In genomic region chr17:47884427-47884740, GRCh38 we compare ENCODE assay signal across 17 cellular contexts. TPM values are rescaled to one million over a fixed set of nuclear protein-coding genes. Genes with fewer than 3 reads are reported as not detected.
DNase-seq lines count a peak whose midpoint lies in the region; ATAC-seq and TF ChIP-seq lines count a peak whose summit lies in the region.
"Had no signal": no experiment of that assay in that cellular context is flagged by ENCODE, and none has a peak within 500 bp of the region (broad histone marks: within the 10 kb centered on the region; RNA-seq: fewer than 3 reads in every experiment).

No MANE protein-coding gene starts in this region.

- H4K8ac ChIP-seq in mesendoderm (ENCODE audit: low read depth, low read length), result no peak overlapping the region
- H4K8ac ChIP-seq in trophoblast cell (ENCODE audit: low read depth, low read length), result peak overlapping the region; percentile 22

- H2AFZ ChIP-seq in trophoblast cell (ENCODE audit: insufficient read depth, low read length, poor library complexity), result no peak overlapping the region

- H3K9me3 ChIP-seq in Peyer's patch (no peaks in the 10 kb centered on the region), trophoblast cell (ENCODE audit: insufficient read depth, low read depth, low read length) (peaks cover 3% of the 10 kb centered on the region)
- H3K9me3 ChIP-seq: A549 had no signal

- H4K5ac ChIP-seq in mesendoderm (ENCODE audit: low read length), result no peak overlapping the region

- peak overlapping the region; percentile 83 for H3K27ac ChIP-seq in C4-2B
- peak overlapping the region in 3 of 4 donors; percentile 71 to 98 (median 93) for H3K27ac ChIP-seq in Peyer's patch
- no peak overlapping the region for H3K27ac ChIP-seq in mesendoderm (ENCODE audit: low read depth, low read length)
- peak overlapping the region; percentile 69 for H3K27ac ChIP-seq in trophoblast cell (ENCODE audit: low read depth, low read length)

- ATAC-seq in HG03175 (IDR thresholded peaks at IDR 0.05; ENCODE audit: unreplicated experiment), result no peak
- ATAC-seq: A549, PC-3, Right ventricle myocardium inferior had no signal

- H3K79me1 ChIP-seq in mesendoderm (ENCODE audit: low read length), result no peaks in the 10 kb centered on the region
- peaks cover 24% of the 10 kb centered on the region for H3K79me1 ChIP-seq in trophoblast cell (ENCODE audit: low read length)

- no peak overlapping the region for H3K14ac ChIP-seq in trophoblast cell (ENCODE audit: low read length)

- H2BK120ac ChIP-seq in mesendoderm (ENCODE audit: low read depth, low read length) (no peak overlapping the region), trophoblast cell (ENCODE audit: insufficient read depth, low read length, poor library complexity) (peak overlapping the region; percentile 95)

- H3K36me3 ChIP-seq in Peyer's patch (no peaks in the 10 kb centered on the region), mesendoderm (ENCODE audit: control insufficient read depth, insufficient read depth, low read length) (no peaks in the 10 kb centered on the region), trophoblast cell (ENCODE audit: control insufficient read depth in 1 of 2, insufficient read depth in 2 of 2, low read length in 2 of 2) (no peaks in the 10 kb centered on the region)

- no peak overlapping the region for H2BK15ac ChIP-seq in mesendoderm (replicated peaks; ENCODE audit: low read depth)

- H3K4me2 ChIP-seq in mesendoderm (ENCODE audit: low read length) (no peak overlapping the region), trophoblast cell (ENCODE audit: low read length) (peak overlapping the region; percentile 46)
- H3K4me2 ChIP-seq: A549 had no signal

- intact Hi-C loops in lower leg skin (cut with DNase I; ENCODE audit: low total_unique reads), result no loop called here

- TF ChIP-seq POLR2A in Peyer's patch (IDR thresholded peaks at IDR 0.05) (no peak), lower leg skin (IDR thresholded peaks at IDR 0.05) (no peak)

- peak overlapping the region; percentile 74 for H2BK12ac ChIP-seq in trophoblast cell (ENCODE audit: low read length)

- no peak overlapping the region for H2AK5ac ChIP-seq in mesendoderm (ENCODE audit: low read length)
- no peak overlapping the region for H2AK5ac ChIP-seq in trophoblast cell (ENCODE audit: low read length)

- peaks cover 0 to 53% (median 8%) of the 10 kb centered on the region in 4 donors for H3K4me1 ChIP-seq in Peyer's patch
- H3K4me1 ChIP-seq in mesendoderm (ENCODE audit: control insufficient read depth, low read depth, low read length), result peaks cover 7% of the 10 kb centered on the region
- peaks cover 26 to 27% of the 10 kb centered on the region in 2 experiments for H3K4me1 ChIP-seq in trophoblast cell (ENCODE audit: control insufficient read depth in 1 of 2, insufficient read depth in 2 of 2, low read length in 2 of 2)

- H3K4me3 ChIP-seq in Peyer's patch (peak overlapping the region in 1 of 4 donors; percentile 3), mesendoderm (ENCODE audit: low read length) (no peak overlapping the region), trophoblast cell (ENCODE audit: low read depth, low read length) (no peak overlapping the region), lower leg skin (ENCODE audit: low read depth, poor library complexity, severe bottlenecking) (no peak overlapping the region)
- H3K4me3 ChIP-seq: A549 had no signal

- TF ChIP-seq CTCF in C4-2B (conservative IDR thresholded peaks at IDR 0.05) (no peak), Peyer's patch (IDR thresholded peaks at IDR 0.05) (no peak), lower leg skin (IDR thresholded peaks at IDR 0.05) (no peak)

- H3K56ac ChIP-seq in mesendoderm (ENCODE audit: low read length), result peak overlapping the region; percentile 42

- H3K18ac ChIP-seq in mesendoderm (ENCODE audit: low read length) (no peak overlapping the region), trophoblast cell (ENCODE audit: low read length) (no peak overlapping the region)

- no CpG with 5 or more reads among the region's 5 CpGs for WGBS in mesendoderm (ENCODE audit: extremely low coverage, insufficient coverage, low lambda C conversion rate)
- no CpG with 5 or more reads among the region's 5 CpGs for WGBS in trophoblast cell (ENCODE audit: extremely low coverage, insufficient coverage, insufficient read length)
- WGBS in lower leg skin, 2 donors, result 20 to 39% methylated on average over 5 of the region's 5 CpGs

- H2BK5ac ChIP-seq in mesendoderm (ENCODE audit: low read length) (no peak overlapping the region), trophoblast cell (ENCODE audit: low read depth, low read length, poor library complexity) (peak overlapping the region; percentile 52)

- H3K79me2 ChIP-seq in mesendoderm (ENCODE audit: control insufficient read depth, insufficient read depth, low read length) (no peaks in the 10 kb centered on the region), trophoblast cell (ENCODE audit: control insufficient read depth, insufficient read depth, low read length, poor library complexity) (peaks cover 7% of the 10 kb centered on the region)

- DNase-seq in Peyer's patch (no peak), mesendoderm (no peak), trophoblast cell (no peak), lower leg skin (ENCODE audit: low spot score in 2 of 2) (no peak), NCI-H2107 (lab: John Stamatoyannopoulos, UW) (no peak)
- DNase-seq in activated T-cell treated with anti-CD3 and anti-CD28 coated beads, Interleukin-2, amount 50 U/mL, for 48 hours, result no peak
- DNase-seq: Calu3, NCI-H1048, NCI-H146, NCI-H226, NCI-H69, PC-3 had no signal

- no peak overlapping the region for H4K12ac ChIP-seq in trophoblast cell (ENCODE audit: low read depth, low read length)

- H3K9ac ChIP-seq in mesendoderm (ENCODE audit: low read length), result no peak overlapping the region
- H3K9ac ChIP-seq in trophoblast cell (ENCODE audit: low read length), result no peak overlapping the region

- H3K27me3 ChIP-seq in Peyer's patch (no peaks in the 10 kb centered on the region), mesendoderm (ENCODE audit: insufficient read depth, low read length, poor library complexity) (no peaks in the 10 kb centered on the region), trophoblast cell (ENCODE audit: insufficient read depth, low read length) (no peaks in the 10 kb centered on the region)

- H3K23ac ChIP-seq in mesendoderm (ENCODE audit: low read length) (no peak overlapping the region), trophoblast cell (ENCODE audit: low read length) (no peak overlapping the region)

- peak overlapping the region; percentile 86 for H4K91ac ChIP-seq in trophoblast cell (ENCODE audit: low read depth, low read length)

- no peak overlapping the region for H3K4ac ChIP-seq in mesendoderm (ENCODE audit: low read depth, low read length)
- no peak overlapping the region for H3K4ac ChIP-seq in trophoblast cell (ENCODE audit: low read depth, low read length)

RNA-seq across cellular contexts. Expression of gene SP2, which starts 11.7 kb away (rescaled TPM):
- total RNA-seq in Peyer's patch (10 to 100 TPM in 3 of 4 donors, 1 to 10 TPM in 1; 8.6 to 29.7 (median 16.6) TPM), lower leg skin (10 to 100 TPM in 2 of 4 donors, 1 to 10 TPM in 2; 5.1 to 12.6 (median 8.1) TPM)
- 32.7 TPM for polyA plus RNA-seq in mesendoderm (2013, experiment 1 of 2)
- 32.4 TPM for polyA plus RNA-seq in mesendoderm (2013, experiment 2 of 2)
- 30.0 and 30.4 TPM in 2 replicates for polyA plus RNA-seq in trophoblast cell (2013)

RNA-seq across cellular contexts. Expression of gene SP6, which starts 33.4 kb away (rescaled TPM):
- total RNA-seq in Peyer's patch (10 to 100 TPM in 2 of 4 donors, 1 to 10 TPM in 2; 3.3 to 27.0 (median 16.6) TPM), lower leg skin (10 to 100 TPM; 21.9 to 29.9 (median 24.7) TPM)
- 0.91 TPM for polyA plus RNA-seq in mesendoderm (2013, experiment 1 of 2)
- 0.78 TPM for polyA plus RNA-seq in mesendoderm (2013, experiment 2 of 2)
- polyA plus RNA-seq in trophoblast cell (2013), result 209 and 234 TPM in 2 replicates
- polyA plus RNA-seq: CD4-positive, CD25-positive, alpha-beta regulatory T cell had no signal

RNA-seq across cellular contexts. Expression of gene SCRN2, which starts 43.3 kb away (rescaled TPM):
- total RNA-seq in Peyer's patch (100 to 1,000 TPM in 2 of 4 donors, 10 to 100 TPM in 2; 56.2 to 126 (median 86.9) TPM), lower leg skin (10 to 100 TPM; 23.1 to 37.9 (median 28.3) TPM)
- polyA plus RNA-seq in mesendoderm (2013, experiment 1 of 2), result 6.6 TPM
- 7.7 TPM for polyA plus RNA-seq in mesendoderm (2013, experiment 2 of 2)
- polyA plus RNA-seq in trophoblast cell (2013), result 19.9 and 20.8 TPM in 2 replicates

RNA-seq across cellular contexts. Expression of gene LRRC46, which starts 52.9 kb away (rescaled TPM):
- under 1 TPM in 1 of 4 donors, not detected in 3; 0.40 TPM for total RNA-seq in Peyer's patch
- 0.20 TPM for polyA plus RNA-seq in mesendoderm (2013, experiment 1 of 2)
- 0.43 TPM for polyA plus RNA-seq in mesendoderm (2013, experiment 2 of 2)
- polyA plus RNA-seq in trophoblast cell (2013), result 0.29 and 0.42 TPM in 2 replicates
- not detected for total RNA-seq in lower leg skin

RNA-seq across cellular contexts. Expression of gene MRPL10, which starts 53.0 kb away (rescaled TPM):
- total RNA-seq in Peyer's patch (10 to 100 TPM; 30.5 to 50.4 (median 34.8) TPM), lower leg skin (10 to 100 TPM; 25.3 to 35.4 (median 30.2) TPM)
- polyA plus RNA-seq in mesendoderm (2013, experiment 1 of 2), result 60.1 TPM
- polyA plus RNA-seq in mesendoderm (2013, experiment 2 of 2), result 60.8 TPM
- polyA plus RNA-seq in trophoblast cell (2013), result 43.6 and 46.2 TPM in 2 replicates
